In genomic region chr10:30238836-30239235, GRCh38 we compare ENCODE assay signal across 24 cellular contexts.
"Had no signal": no experiment of that assay in that cellular context is flagged by ENCODE, and none has a peak within 500 bp of the region (broad histone marks: within the 10 kb centered on the region; RNA-seq: fewer than 3 reads in every experiment).

No MANE protein-coding gene starts in this region.

- H3K4me1 ChIP-seq: foreskin keratinocyte, vagina had no signal

- H3K27ac Mint-ChIP-seq: activated CD4-positive, alpha-beta memory T cell treated with anti-CD3 and anti-CD28 coated beads, Interleukin-2, amount 10 ng/mL, durations not matched to agents 7 days and 5 days; activated CD4-positive, alpha-beta T cell treated with anti-CD3 and anti-CD28 coated beads, Interleukin-2, amount 10 ng/mL, durations not matched to agents 24 days and 14 days; activated naive CD4-positive, alpha-beta T cell treated with anti-CD3 and anti-CD28 coated beads, Interleukin-2, amount 10 ng/mL, durations not matched to agents 7 days and 5 days; activated T-cell treated with anti-CD3 and anti-CD28 coated beads, Interleukin-2, amount 50 U/mL, for 72 hours; natural killer cell; progenitor cell of endocrine pancreas; type B pancreatic cell had no signal

- H3K9me3 ChIP-seq: left lung, thoracic aorta, vagina had no signal

- H3K36me3 ChIP-seq: left lung, thoracic aorta, vagina had no signal

- H3K4me1 Mint-ChIP-seq: natural killer cell had no signal

- H3K27ac ChIP-seq: foreskin keratinocyte, left lung, thoracic aorta, vagina, VCaP had no signal

- H3K36me3 Mint-ChIP-seq: activated naive CD4-positive, alpha-beta T cell treated with anti-CD3 and anti-CD28 coated beads, Interleukin-2, amount 10 ng/mL, durations not matched to agents 7 days and 5 days; natural killer cell; type B pancreatic cell had no signal

- H3K4me3 ChIP-seq: left lung, thoracic aorta, vagina had no signal

- H3K27me3 Mint-ChIP-seq: progenitor cell of endocrine pancreas, type B pancreatic cell had no signal

- H3K27me3 ChIP-seq: foreskin keratinocyte, left lung, vagina had no signal

- ATAC-seq: activated CD4-positive, CD25-positive, alpha-beta regulatory T cell treated with anti-CD3 and anti-CD28 coated beads, Interleukin-2, amount 50 U/mL, for 24 hours; activated T-cell treated with anti-CD3 and anti-CD28 coated beads, Interleukin-2, amount 50 U/mL, for 72 hours; foreskin keratinocyte; left lung; natural killer cell had no signal

- H3K9me3 Mint-ChIP-seq: activated CD4-positive, alpha-beta memory T cell treated with anti-CD3 and anti-CD28 coated beads, Interleukin-2, amount 10 ng/mL, durations not matched to agents 7 days and 5 days; activated T-cell treated with anti-CD3 and anti-CD28 coated beads, Interleukin-2, amount 50 U/mL, for 72 hours; natural killer cell; type B pancreatic cell had no signal

- H3K4me3 Mint-ChIP-seq: activated CD4-positive, alpha-beta memory T cell treated with anti-CD3 and anti-CD28 coated beads, Interleukin-2, amount 10 ng/mL, durations not matched to agents 7 days and 5 days; activated CD4-positive, alpha-beta T cell treated with anti-CD3 and anti-CD28 coated beads, Interleukin-2, amount 10 ng/mL, durations not matched to agents 24 days and 14 days; activated naive CD4-positive, alpha-beta T cell treated with anti-CD3 and anti-CD28 coated beads, Interleukin-2, amount 10 ng/mL, durations not matched to agents 7 days and 5 days; activated T-cell treated with anti-CD3 and anti-CD28 coated beads, Interleukin-2, amount 50 U/mL, for 72 hours; natural killer cell; type B pancreatic cell had no signal

- DNase-seq: activated CD4-positive, alpha-beta memory T cell treated with anti-CD3 and anti-CD28 coated beads, Interleukin-2, amount 10 ng/mL, durations not matched to agents 7 days and 5 days; activated effector memory CD4-positive, alpha-beta T cell treated with Interleukin-2 at 50 U/mL for 16 hours; activated naive CD4-positive, alpha-beta T cell treated with anti-CD3 and anti-CD28 coated beads, Interleukin-2, amount 10 ng/mL, durations not matched to agents 7 days and 5 days; activated T-cell treated with anti-CD3 and anti-CD28 coated beads, Interleukin-2, amount 50 U/mL, for 72 hours; amygdala; cerebellar nuclear complex; cortex of kidney; foreskin keratinocyte; hippocampal formation; kidney glomerular epithelial cell; left lung; mammary epithelial cell; midbrain; natural killer cell; retina; stimulated activated CD4-positive, alpha-beta T cell treated with anti-CD3 and anti-CD28 coated beads, Interleukin-4, amount 100 ng/mL, for 1 hour; stimulated activated naive CD4-positive, alpha-beta T cell treated with Interleukin-2 at 50 U/mL for 16 hours had no signal
